ENCODE assay signal across 1 cellular context in genomic region chr1:37634554-37635308, GRCh38.
TF ChIP-seq lines count a peak whose summit lies in the region.

Gene RSPO1 (minus strand): TSS chr1:37634892. CDS start chr1:37629661, 5,231 bp downstream.

TF ChIP-seq in HEK293, 187 proteins besides CTCF, POLR2A, EP300 and RAD21 (continued from another document):
- TF ChIP-seq ZBTB26 (tag by site-specific recombination; optimal IDR thresholded peaks at IDR 0.05) (peak; percentile 45), GLIS2 (tag by site-specific recombination; IDR thresholded peaks at IDR 0.05) (peak; percentile 94), ZBTB7A (tag by site-specific recombination; IDR thresholded peaks at IDR 0.05; ENCODE audit: low read depth) (no peak), ZNF335 (tag by site-specific recombination; conservative IDR thresholded peaks at IDR 0.05) (peak; percentile 69; the same call in 1 of the 2 replicates), ZNF530 (tag by site-specific recombination; IDR thresholded peaks at IDR 0.05; ENCODE audit: low read depth) (no peak), HOXD13 (CRISPR knock-in tag; IDR thresholded peaks at IDR 0.05; ENCODE audit: borderline replicate concordance) (no peak), ZNF449 (tag by site-specific recombination; IDR thresholded peaks at IDR 0.05) (0 out of 2 replicates have a peak, but pooled peaks have one; percentile 24), PRDM6 (tag by site-specific recombination; IDR thresholded peaks at IDR 0.05) (no peak), ZBTB11 (tag by site-specific recombination; conservative IDR thresholded peaks at IDR 0.05; ENCODE audit: low read depth) (no peak), ZNF223 (tag by site-specific recombination; IDR thresholded peaks at IDR 0.05) (no peak), ZNF16 (tag by site-specific recombination; IDR thresholded peaks at IDR 0.05; ENCODE audit: low read depth) (no peak)
